6 cellular contexts compared by ENCODE assay signal in genomic region chr20:45584294-45584693, GRCh38. TPM values are rescaled to one million over a fixed set of nuclear protein-coding genes. Genes with fewer than 3 reads are reported as not detected.
"Had no signal": no experiment of that assay in that cellular context is flagged by ENCODE, and none has a peak within 500 bp of the region (broad histone marks: within the 10 kb centered on the region; RNA-seq: fewer than 3 reads in every experiment).

No MANE protein-coding gene starts in this region.

RNA-seq across cellular contexts. Expression of gene WFDC8, which starts 5.2 kb away (rescaled TPM):
- total RNA-seq: GM23248, H1, H4, H7, H9, HFFc6 had no signal
- polyA plus RNA-seq: GM23248, H1 had no signal

RNA-seq across cellular contexts. Expression of gene EPPIN, which starts 37.1 kb away (rescaled TPM):
- total RNA-seq: GM23248, H1, H4, H9, HFFc6 had no signal
- polyA plus RNA-seq: GM23248 had no signal

RNA-seq across cellular contexts. Expression of gene WFDC6, which starts 45.0 kb away (rescaled TPM):
- total RNA-seq: GM23248, H1, H4, H7, H9, HFFc6 had no signal
- polyA plus RNA-seq: GM23248, H1 had no signal

RNA-seq across cellular contexts. Expression of gene WFDC10A, which starts 45.2 kb away (rescaled TPM):
- total RNA-seq: GM23248, H1, H4, H7, H9, HFFc6 had no signal
- polyA plus RNA-seq: GM23248, H1 had no signal

RNA-seq across cellular contexts. Expression of gene WFDC9, which starts 46.8 kb away (rescaled TPM):
- total RNA-seq: GM23248, H1, H4, H7, H9, HFFc6 had no signal
- polyA plus RNA-seq: GM23248, H1 had no signal
